14 cellular contexts compared by ENCODE assay signal in the genomic region with DNA sequence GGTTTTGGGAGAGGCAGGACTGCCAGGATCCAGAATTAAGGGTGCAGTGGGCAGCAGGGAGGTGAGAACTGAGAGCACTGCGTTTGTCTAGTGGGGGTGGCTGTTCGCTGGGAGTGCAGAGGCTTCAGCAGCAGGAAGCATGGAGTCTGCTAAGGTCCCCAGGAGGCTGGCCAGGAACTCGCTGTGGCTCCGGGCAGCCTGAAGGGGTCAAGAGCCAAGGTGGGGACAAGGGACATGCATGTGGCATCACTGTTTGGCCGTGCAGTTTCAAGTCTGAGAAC. TPM values are rescaled to one million over a fixed set of nuclear protein-coding genes. Genes with fewer than 3 reads are reported as not detected.
DNase-seq lines count a peak whose midpoint lies in the region; ATAC-seq lines count a peak whose summit lies in the region.
"Had no signal": no experiment of that assay in that cellular context is flagged by ENCODE, and none has a peak within 500 bp of the region (broad histone marks: within the 10 kb centered on the region; RNA-seq: fewer than 3 reads in every experiment).

No MANE protein-coding gene starts in this region.

- peaks cover 28% of the 10 kb centered on the region for H3K9me3 Mint-ChIP-seq in T-helper 1 cell treated with Interleukin-12 subunit alpha and Interleukin-12 subunit beta and Interleukin-4 antibody, amounts not matched to agents 30 μg/mL and 1 μg/mL, for 36 hours
- H3K9me3 Mint-ChIP-seq in CD8-positive, alpha-beta memory T cell, result peaks cover 5 to 18% (median 6%) of the 10 kb centered on the region in 5 donors
- H3K9me3 Mint-ChIP-seq in activated naive CD8-positive, alpha-beta T cell treated with anti-CD3 and anti-CD28 coated beads, Interleukin-2, amount 50 U/mL, for 24 hours, result peaks cover 13% of the 10 kb centered on the region
- H3K9me3 Mint-ChIP-seq in natural killer cell treated with Interleukin-12 subunit alpha and Interleukin-12 subunit beta and Interleukin-15 and Interleukin-18, amount 100 ng/mL, for 72 hours, result no peaks in the 10 kb centered on the region

- H3K4me1 ChIP-seq in CD8-positive, alpha-beta memory T cell (ENCODE audit: insufficient read depth, low read length), result peaks cover 51% of the 10 kb centered on the region

- H3K27ac Mint-ChIP-seq in T-helper 1 cell treated with Interleukin-12 subunit alpha and Interleukin-12 subunit beta and Interleukin-4 antibody, amounts not matched to agents 30 μg/mL and 1 μg/mL, for 36 hours, result peak overlapping the region; percentile 95
- peak overlapping the region; percentile 80 to 100 (median 94) for H3K27ac Mint-ChIP-seq in CD8-positive, alpha-beta memory T cell
- H3K27ac Mint-ChIP-seq in activated naive CD8-positive, alpha-beta T cell treated with anti-CD3 and anti-CD28 coated beads, Interleukin-2, amount 50 U/mL, for 24 hours, result peak overlapping the region; percentile 24
- peak overlapping the region; percentile 81 to 91 for H3K27ac Mint-ChIP-seq in natural killer cell treated with Interleukin-12 subunit alpha and Interleukin-12 subunit beta and Interleukin-15 and Interleukin-18, amount 100 ng/mL, for 72 hours

- DNase-seq in T-helper 1 cell, result no peak
- DNase-seq in CD8-positive, alpha-beta memory T cell, result peak in 1 of 5 donors; percentile 15
- no peak for DNase-seq in activated naive CD8-positive, alpha-beta T cell treated with anti-CD3 and anti-CD28 coated beads, Interleukin-2, amount 50 U/mL, for 24 hours
- no peak for DNase-seq in natural killer cell treated with Interleukin-12 subunit alpha and Interleukin-12 subunit beta and Interleukin-15 and Interleukin-18, amount 100 ng/mL, for 72 hours (ENCODE audit: low spot score)
- DNase-seq in putamen (ENCODE audit: low spot score), result no peak
- DNase-seq: COR-L47, GM23248, NCI-H146, NCI-H524, PC-9 had no signal

- no peaks in the 10 kb centered on the region for H3K36me3 ChIP-seq in CD8-positive, alpha-beta memory T cell (ENCODE audit: insufficient read depth, low read length)

- H3K27me3 ChIP-seq in CD8-positive, alpha-beta memory T cell (ENCODE audit: insufficient read depth, low read length, poor library complexity, severe bottlenecking), result no peaks in the 10 kb centered on the region

- peak overlapping the region; percentile 71 for H3K4me3 ChIP-seq in CD8-positive, alpha-beta memory T cell (ENCODE audit: low read length)
- H3K4me3 ChIP-seq: GM23248, PC-9 had no signal

- POLR2A ChIA-PET in CD8-positive, alpha-beta memory T cell (lab: Charles Lee), result interaction anchor here (1.4 to 2.2 kb wide), 2 partner anchors 42 to 44 kb away, joined by 5 read pairs; no protein-coding TSS in a partner anchor

- peaks cover 35% of the 10 kb centered on the region for H3K4me1 Mint-ChIP-seq in T-helper 1 cell treated with Interleukin-12 subunit alpha and Interleukin-12 subunit beta and Interleukin-4 antibody, amounts not matched to agents 30 μg/mL and 1 μg/mL, for 36 hours (ENCODE audit: low read depth)
- peaks cover 68 to 79% (median 76%) of the 10 kb centered on the region in 3 donors for H3K4me1 Mint-ChIP-seq in CD8-positive, alpha-beta memory T cell
- H3K4me1 Mint-ChIP-seq in activated naive CD8-positive, alpha-beta T cell treated with anti-CD3 and anti-CD28 coated beads, Interleukin-2, amount 50 U/mL, for 24 hours, result peaks cover 49% of the 10 kb centered on the region
- H3K4me1 Mint-ChIP-seq in natural killer cell treated with Interleukin-12 subunit alpha and Interleukin-12 subunit beta and Interleukin-15 and Interleukin-18, amount 100 ng/mL, for 72 hours (ENCODE audit: low read depth in 2 of 2), result peaks cover 41 to 47% of the 10 kb centered on the region in 2 donors

- peaks cover 20% of the 10 kb centered on the region for H3K36me3 Mint-ChIP-seq in T-helper 1 cell treated with Interleukin-12 subunit alpha and Interleukin-12 subunit beta and Interleukin-4 antibody, amounts not matched to agents 30 μg/mL and 1 μg/mL, for 36 hours (ENCODE audit: low read depth)
- H3K36me3 Mint-ChIP-seq in CD8-positive, alpha-beta memory T cell, result peaks cover 0 to 17% (median under 1%) of the 10 kb centered on the region in 3 donors
- H3K36me3 Mint-ChIP-seq in activated naive CD8-positive, alpha-beta T cell treated with anti-CD3 and anti-CD28 coated beads, Interleukin-2, amount 50 U/mL, for 24 hours (ENCODE audit: low read depth), result peaks cover 21% of the 10 kb centered on the region
- H3K36me3 Mint-ChIP-seq in natural killer cell treated with Interleukin-12 subunit alpha and Interleukin-12 subunit beta and Interleukin-15 and Interleukin-18, amount 100 ng/mL, for 72 hours, result no peaks in the 10 kb centered on the region

- H3K27ac ChIP-seq in CD8-positive, alpha-beta memory T cell (ENCODE audit: low read depth, low read length), result peak overlapping the region; percentile 57
- H3K27ac ChIP-seq: 22Rv1, GM23248, PC-9 had no signal

- no peak for ATAC-seq in activated naive CD8-positive, alpha-beta T cell treated with anti-CD3 and anti-CD28 coated beads, Interleukin-2, amount 50 U/mL, for 24 hours
- ATAC-seq in natural killer cell treated with Interleukin-12 subunit alpha and Interleukin-12 subunit beta and Interleukin-15 and Interleukin-18, amount 100 ng/mL, for 72 hours, result no peak
- ATAC-seq in GM21737 (IDR thresholded peaks at IDR 0.05; ENCODE audit: unreplicated experiment) (no peak), HG03354 (IDR thresholded peaks at IDR 0.05; ENCODE audit: poor library complexity, severe bottlenecking, unreplicated experiment) (no peak)

- H3K27me3 Mint-ChIP-seq in T-helper 1 cell treated with Interleukin-12 subunit alpha and Interleukin-12 subunit beta and Interleukin-4 antibody, amounts not matched to agents 30 μg/mL and 1 μg/mL, for 36 hours (ENCODE audit: low read depth), result peaks cover 12% of the 10 kb centered on the region
- no peaks in the 10 kb centered on the region for H3K27me3 Mint-ChIP-seq in CD8-positive, alpha-beta memory T cell
- no peaks in the 10 kb centered on the region for H3K27me3 Mint-ChIP-seq in activated naive CD8-positive, alpha-beta T cell treated with anti-CD3 and anti-CD28 coated beads, Interleukin-2, amount 50 U/mL, for 24 hours
- no peaks in the 10 kb centered on the region for H3K27me3 Mint-ChIP-seq in natural killer cell treated with Interleukin-12 subunit alpha and Interleukin-12 subunit beta and Interleukin-15 and Interleukin-18, amount 100 ng/mL, for 72 hours

- CTCF ChIA-PET in CD8-positive, alpha-beta memory T cell (lab: Charles Lee), result interaction anchor here (1.1 to 2.4 kb wide), 5 partner anchors 8 to 55 kb away, joined by 3 to 13 read pairs (median 4); a partner anchor contains a TSS

- H3K4me3 Mint-ChIP-seq in T-helper 1 cell treated with Interleukin-12 subunit alpha and Interleukin-12 subunit beta and Interleukin-4 antibody, amounts not matched to agents 30 μg/mL and 1 μg/mL, for 36 hours, result peak overlapping the region; percentile 71
- H3K4me3 Mint-ChIP-seq in CD8-positive, alpha-beta memory T cell, result peak overlapping the region; percentile 36 to 99 (median 83)
- peak overlapping the region; percentile 5 for H3K4me3 Mint-ChIP-seq in activated naive CD8-positive, alpha-beta T cell treated with anti-CD3 and anti-CD28 coated beads, Interleukin-2, amount 50 U/mL, for 24 hours
- peak overlapping the region; percentile 84 for H3K4me3 Mint-ChIP-seq in natural killer cell treated with Interleukin-12 subunit alpha and Interleukin-12 subunit beta and Interleukin-15 and Interleukin-18, amount 100 ng/mL, for 72 hours

- peaks cover 6% of the 10 kb centered on the region for H3K9me3 ChIP-seq in CD8-positive, alpha-beta memory T cell (ENCODE audit: low read length)

RNA-seq across cellular contexts. Expression of a gene that starts 43.2 kb away (rescaled TPM):
- total RNA-seq in CD8-positive, alpha-beta memory T cell, result 10 to 100 TPM; 16.6 to 18.7 TPM
- polyA plus RNA-seq in CD8-positive, alpha-beta memory T cell, result 7.1 TPM
- total RNA-seq in natural killer cell treated with Interleukin-12 subunit alpha and Interleukin-12 subunit beta and Interleukin-15 and Interleukin-18, amount 100 ng/mL, for 72 hours, result 10 to 100 TPM; 17.0 to 18.0 TPM

RNA-seq across cellular contexts. Expression of a gene that starts 55.2 kb away (rescaled TPM):
- total RNA-seq in CD8-positive, alpha-beta memory T cell, result 10 to 100 TPM; 30.9 to 32.2 TPM
- 29.6 TPM for polyA plus RNA-seq in CD8-positive, alpha-beta memory T cell
- total RNA-seq in natural killer cell treated with Interleukin-12 subunit alpha and Interleukin-12 subunit beta and Interleukin-15 and Interleukin-18, amount 100 ng/mL, for 72 hours, result 10 to 100 TPM; 27.8 to 41.7 TPM

Comparison
In these comparisons a context has a peak if more than half of its experiments do, and no peak if none do; other contexts are left out.
1. H3K27ac Mint-ChIP-seq: peak in every context shown above with its lines; median percentile 95 in T-helper 1 cell treated with Interleukin-12 subunit alpha and Interleukin-12 subunit beta and Interleukin-4 antibody, amounts not matched to agents 30 μg/mL and 1 μg/mL, for 36 hours; 94 in CD8-positive, alpha-beta memory T cell; 86 in natural killer cell treated with Interleukin-12 subunit alpha and Interleukin-12 subunit beta and Interleukin-15 and Interleukin-18, amount 100 ng/mL, for 72 hours; 24 in activated naive CD8-positive, alpha-beta T cell treated with anti-CD3 and anti-CD28 coated beads, Interleukin-2, amount 50 U/mL, for 24 hours.
2. H3K4me3 Mint-ChIP-seq: peak in every context shown above with its lines; median percentile 84 in natural killer cell treated with Interleukin-12 subunit alpha and Interleukin-12 subunit beta and Interleukin-15 and Interleukin-18, amount 100 ng/mL, for 72 hours; 83 in CD8-positive, alpha-beta memory T cell; 71 in T-helper 1 cell treated with Interleukin-12 subunit alpha and Interleukin-12 subunit beta and Interleukin-4 antibody, amounts not matched to agents 30 μg/mL and 1 μg/mL, for 36 hours; 5 in activated naive CD8-positive, alpha-beta T cell treated with anti-CD3 and anti-CD28 coated beads, Interleukin-2, amount 50 U/mL, for 24 hours.